ENCODE assay signal across 27 cellular contexts in genomic region chr7:113392421-113392820, GRCh38.
"Had no signal": no experiment of that assay in that cellular context is flagged by ENCODE, and none has a peak within 500 bp of the region (broad histone marks: within the 10 kb centered on the region; RNA-seq: fewer than 3 reads in every experiment).

No MANE protein-coding gene starts in this region.

- DNase-seq: effector memory CD8-positive, alpha-beta T cell; erythroblast; esophagus squamous epithelium; foreskin melanocyte; glutamatergic neuron; heart right ventricle; kidney; mesenchymal stem cell; mucosa of descending colon; naive B cell; pancreas; right lobe of liver; small intestine; stimulated activated CD4-positive, alpha-beta T cell treated with anti-CD3 and anti-CD28 coated beads, Interleukin-12 subunit alpha, Interleukin-12 subunit beta, amount 100 ng/mL, for 4 hours; stimulated activated CD4-positive, alpha-beta T cell treated with anti-CD3 and anti-CD28 coated beads, Interleukin-1b, Interleukin-23, amount 100 ng/mL, for 48 hours; stimulated activated CD4-positive, alpha-beta T cell treated with anti-CD3 and anti-CD28 coated beads, Interleukin-4, amount 100 ng/mL, for 1 hour; stimulated activated CD8-positive, alpha-beta memory T cell treated with anti-CD3 and anti-CD28 coated beads, Interleukin-4, amount 100 ng/mL, for 48 hours; stimulated activated naive CD4-positive, alpha-beta T cell; stimulated activated naive CD8-positive, alpha-beta T cell treated with anti-CD3 and anti-CD28 coated beads, Interleukin-15, amount 100 ng/mL, for 72 hours; transverse colon; upper lobe of right lung had no signal

- H3K36me3 ChIP-seq: esophagus squamous epithelium, heart right ventricle, neutrophil, pancreas, right lobe of liver, suprapubic skin, transverse colon, upper lobe of right lung, vagina had no signal

- H3K4me3 ChIP-seq: coronary artery, esophagus squamous epithelium, heart right ventricle, mucosa of descending colon, pancreas, right lobe of liver, suprapubic skin, transverse colon, upper lobe of right lung, vagina had no signal

- H3K4me1 ChIP-seq: esophagus squamous epithelium, right lobe of liver, suprapubic skin, transverse colon, upper lobe of right lung, vagina had no signal

- ATAC-seq: effector memory CD8-positive, alpha-beta T cell; left lobe of liver; mucosa of descending colon; natural killer cell treated with Interleukin-12 subunit alpha and Interleukin-12 subunit beta and Interleukin-15 and Interleukin-18, amount 100 ng/mL, for 72 hours; right lobe of liver; stimulated activated naive CD8-positive, alpha-beta T cell treated with anti-CD3 and anti-CD28 coated beads, Interleukin-15, amount 100 ng/mL, for 72 hours; upper lobe of right lung had no signal

- H3K27me3 ChIP-seq: esophagus squamous epithelium, heart right ventricle, neutrophil, pancreas, right lobe of liver, suprapubic skin, transverse colon, upper lobe of right lung, vagina had no signal

- H3K27ac ChIP-seq: coronary artery, esophagus squamous epithelium, heart right ventricle, neutrophil, pancreas, right lobe of liver, suprapubic skin, transverse colon, upper lobe of right lung, vagina had no signal

- H3K9me3 ChIP-seq: esophagus squamous epithelium, neutrophil, pancreas, right lobe of liver, suprapubic skin, transverse colon, upper lobe of right lung, vagina had no signal
